13 cellular contexts compared by ENCODE assay signal in genomic region chr12:127284870-127285431, GRCh38.
DNase-seq lines count a peak whose midpoint lies in the region; ATAC-seq and TF ChIP-seq lines count a peak whose summit lies in the region.
"Had no signal": no experiment of that assay in that cellular context is flagged by ENCODE, and none has a peak within 500 bp of the region (broad histone marks: within the 10 kb centered on the region; RNA-seq: fewer than 3 reads in every experiment).

No MANE protein-coding gene starts in this region.

- intact Hi-C loops in gastrocnemius medialis (cut with DNase I; ENCODE audit: low total_unique reads) (no loop called here), adrenal gland (cut with DNase I) (loop anchor here in 1 of 2 donors (10.0 kb wide), 2 partner anchors 400 to 780 kb away; no protein-coding TSS in a partner anchor)

- H3K27ac ChIP-seq in gastrocnemius medialis (peak overlapping the region in 1 of 4 donors; percentile 50), adrenal gland (no peak overlapping the region)
- H3K27ac ChIP-seq: transverse colon had no signal

- H3K36me3 ChIP-seq in gastrocnemius medialis (no peaks in the 10 kb centered on the region), adrenal gland (replicated peaks in 1 of 2) (no peaks in the 10 kb centered on the region)
- H3K36me3 ChIP-seq: transverse colon had no signal

- in situ Hi-C loops in gastrocnemius medialis (cut with MboI; ENCODE audit: low sequenced_read_pairs in 4 of 4) = loop anchor here in 1 of 4 donors (25.0 kb wide), 1 partner anchor 173 kb away; no protein-coding TSS in a partner anchor

- peak; percentile 22 for DNase-seq in GM12865 (ENCODE audit: low read depth)
- peak; percentile 74 for DNase-seq in RPMI7951 (ENCODE audit: low read depth)
- peak; percentile 99 for DNase-seq in fibroblast of gingiva (ENCODE audit: low read depth)
- peak in 1 of 2 donors; percentile 54 for DNase-seq in gastrocnemius medialis
- DNase-seq in adrenal gland = no peak
- DNase-seq in NCI-H1105 treated with DMSO at 0.1 percent for 48 hours (lab: John Stamatoyannopoulos, UW) = no peak
- DNase-seq: activated CD4-positive, alpha-beta T cell treated with anti-CD3 and anti-CD28 coated beads for 4 hours; activated naive CD4-positive, alpha-beta T cell treated with anti-CD3 and anti-CD28 coated beads, Interleukin-2, amount 10 ng/mL, durations not matched to agents 7 days and 5 days; DND-41; H7; nucleus accumbens; transverse colon had no signal

- H3K27me3 ChIP-seq in gastrocnemius medialis (peaks cover 0 to 3% (median 0%) of the 10 kb centered on the region in 3 donors), adrenal gland (peaks cover 7% of the 10 kb centered on the region)

- peak; percentile 67 to 84 for ATAC-seq in gastrocnemius medialis
- no peak for ATAC-seq in HG03135 (IDR thresholded peaks at IDR 0.05; ENCODE audit: unreplicated experiment)

- no peak for TF ChIP-seq CTCF in GM12865 (IDR thresholded peaks at IDR 0.05; ENCODE audit: insufficient read depth, low read depth, low read length, missing control alignments)
- TF ChIP-seq CTCF in gastrocnemius medialis (IDR thresholded peaks at IDR 0.05 in 4 of 5, conservative IDR thresholded peaks at IDR 0.05 in 1 of 5) = no peak
- no peak for TF ChIP-seq CTCF in adrenal gland (IDR thresholded peaks at IDR 0.05)

- WGBS in adrenal gland, 4 donors = 53 to 57% (median 55%) methylated on average over 3 of the region's 3 CpGs

- TF ChIP-seq POLR2A in gastrocnemius medialis (IDR thresholded peaks at IDR 0.05) (no peak), adrenal gland (IDR thresholded peaks at IDR 0.05) (no peak)

- H3K4me3 ChIP-seq in GM12865 (ENCODE audit: low read depth, low read length) (no peak overlapping the region), gastrocnemius medialis (no peak overlapping the region), adrenal gland (no peak overlapping the region)
- H3K4me3 ChIP-seq: transverse colon had no signal

- no peaks in the 10 kb centered on the region for H3K9me3 ChIP-seq in gastrocnemius medialis
- H3K9me3 ChIP-seq in adrenal gland (replicated peaks in 1 of 3) = no peaks in the 10 kb centered on the region
- H3K9me3 ChIP-seq: transverse colon had no signal

- H3K4me1 ChIP-seq in gastrocnemius medialis (no peaks in the 10 kb centered on the region), adrenal gland (replicated peaks in 1 of 2) (no peaks in the 10 kb centered on the region)
- H3K4me1 ChIP-seq: transverse colon had no signal

Comparison
In these comparisons a context has a peak if more than half of its experiments do, and no peak if none do; other contexts are left out.
1. DNase-seq: peak in GM12865 (single experiment), RPMI7951 (single experiment) and fibroblast of gingiva (single experiment); none in adrenal gland (0 of 7) and NCI-H1105 treated with DMSO at 0.1 percent for 48 hours (single experiment).